Comparison of ENCODE assay signal across 8 cellular contexts in the genomic region with DNA sequence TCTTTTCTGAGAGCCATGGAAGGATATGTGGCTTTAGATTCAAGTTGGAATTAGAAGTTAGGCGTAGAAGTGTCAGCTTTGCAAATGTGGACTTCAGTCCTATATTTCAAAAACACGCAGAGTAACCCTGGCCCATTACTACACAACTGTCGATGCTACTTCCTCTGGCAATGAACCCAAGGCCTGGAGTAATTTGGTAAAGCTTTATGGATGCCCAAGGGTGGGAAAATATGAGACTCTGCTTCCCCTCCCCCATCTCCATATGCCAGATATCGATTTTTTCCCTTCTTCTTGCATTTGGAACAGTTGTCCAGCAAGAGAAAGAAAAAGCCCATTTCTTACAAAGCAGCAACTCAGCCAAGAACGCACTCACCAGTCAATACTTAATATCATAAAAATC. TPM values are rescaled to one million over a fixed set of nuclear protein-coding genes. Genes with fewer than 3 reads are reported as not detected.
DNase-seq lines count a peak whose midpoint lies in the region; ATAC-seq and TF ChIP-seq lines count a peak whose summit lies in the region.

No MANE protein-coding gene starts in this region.

- ATAC-seq in heart right ventricle (no peak), Right ventricle myocardium superior (ENCODE audit: poor library complexity) (no peak), upper lobe of right lung (no peak), HG02798 (IDR thresholded peaks at IDR 0.05; ENCODE audit: poor library complexity, unreplicated experiment) (no peak), mucosa of descending colon (no peak)
- ATAC-seq in activated T-helper 17 cell treated with anti-CD3 and anti-CD28 coated beads, Interleukin-2, amount 50 U/mL, for 72 hours (replicated peaks): no peak

- H3K27me3 ChIP-seq in heart right ventricle: no peaks in the 10 kb centered on the region
- no peaks in the 10 kb centered on the region for H3K27me3 ChIP-seq in upper lobe of right lung

- peak overlapping the region; percentile 77 for H3K4me3 Mint-ChIP-seq in activated T-helper 17 cell treated with anti-CD3 and anti-CD28 coated beads, Interleukin-2, amount 50 U/mL, for 72 hours

- DNase-seq in heart right ventricle (no peak), Right ventricle myocardium superior (no peak), upper lobe of right lung (no peak), dermis blood vessel endothelial cell (no peak), mucosa of descending colon (no peak)

- peaks cover 24% of the 10 kb centered on the region for H3K4me1 Mint-ChIP-seq in activated T-helper 17 cell treated with anti-CD3 and anti-CD28 coated beads, Interleukin-2, amount 50 U/mL, for 72 hours

- H3K9me3 Mint-ChIP-seq in activated T-helper 17 cell treated with anti-CD3 and anti-CD28 coated beads, Interleukin-2, amount 50 U/mL, for 72 hours: no peaks in the 10 kb centered on the region

- no peaks in the 10 kb centered on the region for H3K36me3 ChIP-seq in heart right ventricle
- H3K36me3 ChIP-seq in mesodermal cell (ENCODE audit: control insufficient read depth, insufficient read depth, low read length): no peaks in the 10 kb centered on the region
- H3K36me3 ChIP-seq in upper lobe of right lung: no peaks in the 10 kb centered on the region
- H3K36me3 ChIP-seq in mucosa of descending colon (ENCODE audit: low read depth): no peaks in the 10 kb centered on the region

- no peak overlapping the region for H3K4me3 ChIP-seq in heart right ventricle
- no peak overlapping the region for H3K4me3 ChIP-seq in mesodermal cell (ENCODE audit: extremely low read depth, insufficient read depth, low read length, poor library complexity, severe bottlenecking)
- no peak overlapping the region for H3K4me3 ChIP-seq in upper lobe of right lung
- no peak overlapping the region for H3K4me3 ChIP-seq in mucosa of descending colon

- intact Hi-C loops in heart right ventricle (cut with DNase I) (loop anchor here in 2 of 10 donors (2.0 to 10.0 kb wide), 2 partner anchors 72 to 824 kb away; partner anchors contain the start of genes C16orf95 (in 1 of the 2) and FOXC2 (in 1 of the 2)), Right ventricle myocardium superior (cut with DNase I) (no loop called here), upper lobe of right lung (cut with DNase I) (loop anchor here (10.0 kb wide), 1 partner anchor 64 kb away; no protein-coding TSS in a partner anchor), mucosa of descending colon (cut with DNase I, micrococcal nuclease) (no loop called here)

- no peaks in the 10 kb centered on the region for H3K27me3 Mint-ChIP-seq in activated T-helper 17 cell treated with anti-CD3 and anti-CD28 coated beads, Interleukin-2, amount 50 U/mL, for 72 hours

- H3K27ac ChIP-seq in heart right ventricle (peak overlapping the region in 9 of 10 donors; percentile 83 to 95 (median 87)), mesodermal cell (ENCODE audit: low read depth, low read length, severe bottlenecking) (peak overlapping the region; percentile 32), upper lobe of right lung (peak overlapping the region; percentile 87)

- H3K4me1 ChIP-seq in heart right ventricle: peaks cover 14 to 55% (median 52%) of the 10 kb centered on the region in 9 donors
- peaks cover 11% of the 10 kb centered on the region for H3K4me1 ChIP-seq in mesodermal cell (ENCODE audit: control insufficient read depth, insufficient read depth, low read length, poor library complexity, severe bottlenecking)
- peaks cover 32% of the 10 kb centered on the region for H3K4me1 ChIP-seq in upper lobe of right lung
- peaks cover 38% of the 10 kb centered on the region for H3K4me1 ChIP-seq in mucosa of descending colon (ENCODE audit: low read depth)

- peak overlapping the region; percentile 84 for H3K27ac Mint-ChIP-seq in activated T-helper 17 cell treated with anti-CD3 and anti-CD28 coated beads, Interleukin-2, amount 50 U/mL, for 72 hours

- H3K9me3 ChIP-seq in heart right ventricle (no peaks in the 10 kb centered on the region), mesodermal cell (ENCODE audit: control insufficient read depth, low read length) (no peaks in the 10 kb centered on the region), upper lobe of right lung (no peaks in the 10 kb centered on the region), mucosa of descending colon (no peaks in the 10 kb centered on the region)

- peaks cover 14% of the 10 kb centered on the region for H3K36me3 Mint-ChIP-seq in activated T-helper 17 cell treated with anti-CD3 and anti-CD28 coated beads, Interleukin-2, amount 50 U/mL, for 72 hours (ENCODE audit: low read depth)

- TF ChIP-seq CTCF in heart right ventricle (IDR thresholded peaks at IDR 0.05) (no peak), upper lobe of right lung (IDR thresholded peaks at IDR 0.05) (no peak), mucosa of descending colon (IDR thresholded peaks at IDR 0.05) (no peak)

- 91 to 93% methylated on average over 5 of the region's 5 CpGs for WGBS in heart right ventricle, 2 donors
- WGBS in mesodermal cell (ENCODE audit: insufficient coverage in 2 of 2), 2 experiments: 57 to 84% methylated on average over 1 to 2 of the region's 5 CpGs

RNA-seq across cellular contexts. Expression of gene MAP1LC3B, which starts 2.9 kb away (rescaled TPM):
- 100 to 1,000 TPM; 109 to 141 (median 125) TPM for total RNA-seq in heart right ventricle
- polyA plus RNA-seq in heart right ventricle: 100 to 1,000 TPM in 1 of 2 donors, 10 to 100 TPM in 1; 47.0 to 161 TPM
- total RNA-seq in Right ventricle myocardium superior: 118 TPM
- total RNA-seq in activated T-helper 17 cell treated with anti-CD3 and anti-CD28 coated beads, Interleukin-2, amount 50 U/mL, for 72 hours: 10 to 100 TPM; 57.3 to 69.1 TPM
- 114 TPM for polyA plus RNA-seq in mesodermal cell (2013, experiment 1 of 2)
- polyA plus RNA-seq in mesodermal cell (2013, experiment 2 of 2): 115 TPM
- 70.4 TPM for total RNA-seq in upper lobe of right lung
- total RNA-seq in dermis blood vessel endothelial cell: 23.3 and 44.8 TPM in 2 replicates
- total RNA-seq in mucosa of descending colon: 10 to 100 TPM; 66.5 to 82.9 (median 67.3) TPM

RNA-seq across cellular contexts. Expression of gene FBXO31, which starts 5.7 kb away (rescaled TPM):
- total RNA-seq in heart right ventricle (10 to 100 TPM; 58.3 to 94.3 (median 74.0) TPM), Right ventricle myocardium superior (78.9 TPM), upper lobe of right lung (29.9 TPM), dermis blood vessel endothelial cell (24.4 and 36.1 TPM in 2 replicates), mucosa of descending colon (100 to 1,000 TPM in 1 of 3 donors, 10 to 100 TPM in 2; 54.2 to 104 (median 63.9) TPM)
- 10 to 100 TPM; 15.1 to 21.4 TPM for polyA plus RNA-seq in heart right ventricle
- 10 to 100 TPM; 21.9 to 29.1 TPM for total RNA-seq in activated T-helper 17 cell treated with anti-CD3 and anti-CD28 coated beads, Interleukin-2, amount 50 U/mL, for 72 hours
- polyA plus RNA-seq in mesodermal cell (2013, experiment 1 of 2): 14.8 TPM
- 11.5 TPM for polyA plus RNA-seq in mesodermal cell (2013, experiment 2 of 2)

Comparison
In these comparisons a context has a peak if more than half of its experiments do, and no peak if none do; other contexts are left out.
1. H3K27ac ChIP-seq: peak in every context shown above with its lines; median percentile 87 in heart right ventricle; 87 in upper lobe of right lung; 32 in mesodermal cell.